ENCODE assay signal across 8 cellular contexts in the genomic region with DNA sequence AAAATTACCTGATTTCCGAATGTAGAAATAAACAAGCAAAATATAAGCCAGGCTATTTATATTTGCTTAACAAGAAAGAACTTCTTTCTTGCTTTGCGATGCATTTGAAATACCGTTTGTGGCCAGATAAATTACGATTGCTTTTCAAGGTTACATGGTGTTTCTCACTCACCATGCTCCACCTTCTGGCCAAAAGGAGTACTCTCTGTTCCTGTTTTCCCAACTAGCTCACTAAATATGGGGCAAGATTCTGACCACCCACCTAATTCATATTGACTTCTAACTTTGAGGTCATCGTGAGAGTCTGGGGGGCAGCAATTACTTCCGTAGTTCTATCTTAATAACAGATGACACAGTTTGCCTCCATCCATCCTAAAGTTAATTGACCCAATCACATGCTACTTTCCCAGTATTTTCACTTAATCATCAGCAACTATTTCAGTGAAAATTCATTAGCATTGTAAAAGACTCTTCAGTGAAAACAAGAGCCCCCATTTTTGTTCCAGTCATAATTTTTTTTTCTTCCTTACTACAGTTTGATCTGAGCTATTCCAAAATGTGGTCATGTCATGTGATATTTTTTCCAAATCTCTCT.
A peak's percentile ranks its signal among the peaks of the same experiment; 100 is the strongest.
DNase-seq lines count a peak whose midpoint lies in the region; ATAC-seq, FAIRE-seq and TF ChIP-seq lines count a peak whose summit lies in the region.

No MANE protein-coding gene starts in this region.

- H3K4me1 Mint-ChIP-seq in nephron progenitor cell, result peaks cover 5% of the 10 kb centered on the region

- no peak overlapping the region for H3K9ac ChIP-seq in SU-DHL-6 (ENCODE audit: low read length)

- H3K79me2 ChIP-seq in SU-DHL-6 (ENCODE audit: insufficient read depth, low read length), result no peaks in the 10 kb centered on the region

- H3K36me3 Mint-ChIP-seq in nephron progenitor cell (ENCODE audit: low read depth), result no peaks in the 10 kb centered on the region

- no peaks in the 10 kb centered on the region for H3K9me3 Mint-ChIP-seq in nephron progenitor cell

- no peak overlapping the region for H3K4me3 Mint-ChIP-seq in nephron progenitor cell

- no peak overlapping the region for H3K4me3 ChIP-seq in SU-DHL-6 (ENCODE audit: insufficient read depth, low read length, poor library complexity, severe bottlenecking)

- no peaks in the 10 kb centered on the region for H3K9me2 ChIP-seq in SU-DHL-6 (replicated peaks; ENCODE audit: insufficient read depth, low read length)

- H3K27ac Mint-ChIP-seq in nephron progenitor cell, result no peak overlapping the region

- ATAC-seq in GM19452 (IDR thresholded peaks at IDR 0.05; ENCODE audit: unreplicated experiment) (no peak), GM21723 (IDR thresholded peaks at IDR 0.05; ENCODE audit: unreplicated experiment) (no peak)

- H4K20me1 ChIP-seq in SU-DHL-6 (ENCODE audit: low read depth, low read length), result no peaks in the 10 kb centered on the region

- TF ChIP-seq CTCF in SU-DHL-6 (IDR thresholded peaks at IDR 0.05; ENCODE audit: insufficient read depth, low read length, poor library complexity, severe bottlenecking), result peak; percentile 49
- peak; percentile 77 for TF ChIP-seq CTCF in nephron progenitor cell (IDR thresholded peaks at IDR 0.05)

- H3K9me3 ChIP-seq in SU-DHL-6 (ENCODE audit: insufficient read depth, low read length), result no peaks in the 10 kb centered on the region

- H3F3A ChIP-seq in SU-DHL-6 (ENCODE audit: insufficient read depth), result no peaks in the 10 kb centered on the region

- H3K36me3 ChIP-seq in SU-DHL-6 (ENCODE audit: low read length), result no peaks in the 10 kb centered on the region

- TF ChIP-seq POLR2A in H54 (IDR thresholded peaks at IDR 0.05; ENCODE audit: low read depth, low read length), result no peak

- no peak overlapping the region for H2AFZ ChIP-seq in SU-DHL-6 (ENCODE audit: low read depth, low read length, severe bottlenecking)

- FAIRE-seq in H54 (lab: Jason Lieb, UNC), result peak; percentile 77

- no peak overlapping the region for H3K27ac ChIP-seq in SU-DHL-6 (ENCODE audit: low read depth, low read length)

- peaks cover 6% of the 10 kb centered on the region for H3K27me3 Mint-ChIP-seq in nephron progenitor cell (ENCODE audit: low read depth, poor library complexity)

- H3K4me2 ChIP-seq in SU-DHL-6 (ENCODE audit: low read depth, low read length, poor library complexity, severe bottlenecking), result no peak overlapping the region

- DNase-seq in DMS53 (lab: John Stamatoyannopoulos, UW) (peak; percentile 74), H54 (ENCODE audit: insufficient read length, low spot score) (no peak), NCI-H187 (lab: John Stamatoyannopoulos, UW) (peak; percentile 14 to 18), fibroblast of peridontal ligament (ENCODE audit: extremely low read depth) (peak; percentile 79), nephron progenitor cell (peak; percentile 42)

- no peaks in the 10 kb centered on the region for H3K27me3 ChIP-seq in SU-DHL-6 (ENCODE audit: low read length)
